Comparison of ENCODE assay signal across 1 cellular context in the genomic region with DNA sequence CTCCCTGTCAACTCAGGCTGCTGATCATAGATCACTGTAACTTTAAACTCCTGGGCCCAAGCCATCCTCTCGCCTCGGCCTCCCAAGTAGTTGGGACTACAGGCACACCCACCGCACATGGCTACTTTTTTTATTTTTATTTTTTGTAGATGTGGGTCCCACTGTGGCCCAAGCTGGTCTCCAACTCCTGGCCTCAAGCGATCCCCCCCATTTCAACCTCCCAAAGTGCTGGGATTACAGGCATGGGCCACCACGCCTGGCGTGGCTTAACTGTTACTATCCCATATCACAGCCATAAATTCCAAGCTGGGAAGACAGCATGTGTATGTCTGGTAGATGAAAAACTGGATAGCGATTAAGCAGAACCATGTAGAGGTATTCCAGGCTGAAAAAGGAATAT.
TF ChIP-seq lines count a peak whose summit lies in the region.

No MANE protein-coding gene starts in this region.

TF ChIP-seq in SK-N-SH treated with all-trans-retinoic acid at 6 μM for 48 hours, 23 proteins besides CTCF, POLR2A, EP300 and RAD21:
- TF ChIP-seq, protein P1, sequence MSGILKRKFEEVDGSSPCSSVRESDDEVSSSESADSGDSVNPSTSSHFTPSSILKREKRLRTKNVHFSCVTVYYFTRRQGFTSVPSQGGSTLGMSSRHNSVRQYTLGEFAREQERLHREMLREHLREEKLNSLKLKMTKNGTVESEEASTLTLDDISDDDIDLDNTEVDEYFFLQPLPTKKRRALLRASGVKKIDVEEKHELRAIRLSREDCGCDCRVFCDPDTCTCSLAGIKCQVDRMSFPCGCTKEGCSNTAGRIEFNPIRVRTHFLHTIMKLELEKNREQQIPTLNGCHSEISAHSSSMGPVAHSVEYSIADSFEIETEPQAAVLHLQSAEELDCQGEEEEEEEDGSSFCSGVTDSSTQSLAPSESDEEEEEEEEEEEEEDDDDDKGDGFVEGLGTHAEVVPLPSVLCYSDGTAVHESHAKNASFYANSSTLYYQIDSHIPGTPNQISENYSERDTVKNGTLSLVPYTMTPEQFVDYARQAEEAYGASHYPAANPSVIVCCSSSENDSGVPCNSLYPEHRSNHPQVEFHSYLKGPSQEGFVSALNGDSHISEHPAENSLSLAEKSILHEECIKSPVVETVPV (CRISPR knock-in tag; IDR thresholded peaks at IDR 0.05): no peak
- TF ChIP-seq, protein P2, sequence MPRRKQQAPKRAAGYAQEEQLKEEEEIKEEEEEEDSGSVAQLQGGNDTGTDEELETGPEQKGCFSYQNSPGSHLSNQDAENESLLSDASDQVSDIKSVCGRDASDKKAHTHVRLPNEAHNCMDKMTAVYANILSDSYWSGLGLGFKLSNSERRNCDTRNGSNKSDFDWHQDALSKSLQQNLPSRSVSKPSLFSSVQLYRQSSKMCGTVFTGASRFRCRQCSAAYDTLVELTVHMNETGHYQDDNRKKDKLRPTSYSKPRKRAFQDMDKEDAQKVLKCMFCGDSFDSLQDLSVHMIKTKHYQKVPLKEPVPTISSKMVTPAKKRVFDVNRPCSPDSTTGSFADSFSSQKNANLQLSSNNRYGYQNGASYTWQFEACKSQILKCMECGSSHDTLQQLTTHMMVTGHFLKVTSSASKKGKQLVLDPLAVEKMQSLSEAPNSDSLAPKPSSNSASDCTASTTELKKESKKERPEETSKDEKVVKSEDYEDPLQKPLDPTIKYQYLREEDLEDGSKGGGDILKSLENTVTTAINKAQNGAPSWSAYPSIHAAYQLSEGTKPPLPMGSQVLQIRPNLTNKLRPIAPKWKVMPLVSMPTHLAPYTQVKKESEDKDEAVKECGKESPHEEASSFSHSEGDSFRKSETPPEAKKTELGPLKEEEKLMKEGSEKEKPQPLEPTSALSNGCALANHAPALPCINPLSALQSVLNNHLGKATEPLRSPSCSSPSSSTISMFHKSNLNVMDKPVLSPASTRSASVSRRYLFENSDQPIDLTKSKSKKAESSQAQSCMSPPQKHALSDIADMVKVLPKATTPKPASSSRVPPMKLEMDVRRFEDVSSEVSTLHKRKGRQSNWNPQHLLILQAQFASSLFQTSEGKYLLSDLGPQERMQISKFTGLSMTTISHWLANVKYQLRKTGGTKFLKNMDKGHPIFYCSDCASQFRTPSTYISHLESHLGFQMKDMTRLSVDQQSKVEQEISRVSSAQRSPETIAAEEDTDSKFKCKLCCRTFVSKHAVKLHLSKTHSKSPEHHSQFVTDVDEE (CRISPR knock-in tag; IDR thresholded peaks at IDR 0.05): no peak
- TF ChIP-seq ZC3H10 (CRISPR knock-in tag; IDR thresholded peaks at IDR 0.05): no peak
- TF ChIP-seq ZFP3 (CRISPR knock-in tag; IDR thresholded peaks at IDR 0.05): no peak
- TF ChIP-seq SNAI2 (CRISPR knock-in tag; IDR thresholded peaks at IDR 0.05): no peak
- TF ChIP-seq PPARA (CRISPR knock-in tag; IDR thresholded peaks at IDR 0.05; ENCODE audit: borderline replicate concordance): no peak
- no peak for TF ChIP-seq ISL1 (CRISPR knock-in tag; IDR thresholded peaks at IDR 0.05)
- TF ChIP-seq CSDC2 (CRISPR knock-in tag; IDR thresholded peaks at IDR 0.05): no peak
- TF ChIP-seq, protein P3, sequence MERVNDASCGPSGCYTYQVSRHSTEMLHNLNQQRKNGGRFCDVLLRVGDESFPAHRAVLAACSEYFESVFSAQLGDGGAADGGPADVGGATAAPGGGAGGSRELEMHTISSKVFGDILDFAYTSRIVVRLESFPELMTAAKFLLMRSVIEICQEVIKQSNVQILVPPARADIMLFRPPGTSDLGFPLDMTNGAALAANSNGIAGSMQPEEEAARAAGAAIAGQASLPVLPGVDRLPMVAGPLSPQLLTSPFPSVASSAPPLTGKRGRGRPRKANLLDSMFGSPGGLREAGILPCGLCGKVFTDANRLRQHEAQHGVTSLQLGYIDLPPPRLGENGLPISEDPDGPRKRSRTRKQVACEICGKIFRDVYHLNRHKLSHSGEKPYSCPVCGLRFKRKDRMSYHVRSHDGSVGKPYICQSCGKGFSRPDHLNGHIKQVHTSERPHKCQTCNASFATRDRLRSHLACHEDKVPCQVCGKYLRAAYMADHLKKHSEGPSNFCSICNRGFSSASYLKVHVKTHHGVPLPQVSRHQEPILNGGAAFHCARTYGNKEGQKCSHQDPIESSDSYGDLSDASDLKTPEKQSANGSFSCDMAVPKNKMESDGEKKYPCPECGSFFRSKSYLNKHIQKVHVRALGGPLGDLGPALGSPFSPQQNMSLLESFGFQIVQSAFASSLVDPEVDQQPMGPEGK (CRISPR knock-in tag; IDR thresholded peaks at IDR 0.05; ENCODE audit: borderline replicate concordance): no peak
- TF ChIP-seq ESRRG (CRISPR knock-in tag; IDR thresholded peaks at IDR 0.05): no peak
- no peak for TF ChIP-seq TOX (CRISPR knock-in tag; IDR thresholded peaks at IDR 0.05; ENCODE audit: borderline replicate concordance)
- TF ChIP-seq RARB (CRISPR knock-in tag; IDR thresholded peaks at IDR 0.05): no peak
- no peak for TF ChIP-seq ZNF565 (CRISPR knock-in tag; conservative IDR thresholded peaks at IDR 0.05; ENCODE audit: low read depth)
- TF ChIP-seq, protein P4, sequence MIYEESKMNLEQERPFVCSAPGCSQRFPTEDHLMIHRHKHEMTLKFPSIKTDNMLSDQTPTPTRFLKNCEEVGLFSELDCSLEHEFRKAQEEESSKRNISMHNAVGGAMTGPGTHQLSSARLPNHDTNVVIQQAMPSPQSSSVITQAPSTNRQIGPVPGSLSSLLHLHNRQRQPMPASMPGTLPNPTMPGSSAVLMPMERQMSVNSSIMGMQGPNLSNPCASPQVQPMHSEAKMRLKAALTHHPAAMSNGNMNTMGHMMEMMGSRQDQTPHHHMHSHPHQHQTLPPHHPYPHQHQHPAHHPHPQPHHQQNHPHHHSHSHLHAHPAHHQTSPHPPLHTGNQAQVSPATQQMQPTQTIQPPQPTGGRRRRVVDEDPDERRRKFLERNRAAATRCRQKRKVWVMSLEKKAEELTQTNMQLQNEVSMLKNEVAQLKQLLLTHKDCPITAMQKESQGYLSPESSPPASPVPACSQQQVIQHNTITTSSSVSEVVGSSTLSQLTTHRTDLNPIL (CRISPR knock-in tag; IDR thresholded peaks at IDR 0.05; ENCODE audit: low read depth): no peak
- TF ChIP-seq, protein P5, sequence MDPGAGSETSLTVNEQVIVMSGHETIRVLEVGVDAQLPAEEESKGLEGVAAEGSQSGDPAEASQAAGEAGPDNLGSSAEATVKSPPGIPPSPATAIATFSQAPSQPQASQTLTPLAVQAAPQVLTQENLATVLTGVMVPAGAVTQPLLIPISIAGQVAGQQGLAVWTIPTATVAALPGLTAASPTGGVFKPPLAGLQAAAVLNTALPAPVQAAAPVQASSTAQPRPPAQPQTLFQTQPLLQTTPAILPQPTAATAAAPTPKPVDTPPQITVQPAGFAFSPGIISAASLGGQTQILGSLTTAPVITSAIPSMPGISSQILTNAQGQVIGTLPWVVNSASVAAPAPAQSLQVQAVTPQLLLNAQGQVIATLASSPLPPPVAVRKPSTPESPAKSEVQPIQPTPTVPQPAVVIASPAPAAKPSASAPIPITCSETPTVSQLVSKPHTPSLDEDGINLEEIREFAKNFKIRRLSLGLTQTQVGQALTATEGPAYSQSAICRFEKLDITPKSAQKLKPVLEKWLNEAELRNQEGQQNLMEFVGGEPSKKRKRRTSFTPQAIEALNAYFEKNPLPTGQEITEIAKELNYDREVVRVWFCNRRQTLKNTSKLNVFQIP (CRISPR knock-in tag; IDR thresholded peaks at IDR 0.05; ENCODE audit: borderline replicate concordance, low read depth): no peak
- no peak for TF ChIP-seq TCF4 (CRISPR knock-in tag; IDR thresholded peaks at IDR 0.05; ENCODE audit: borderline replicate concordance)
- no peak for TF ChIP-seq ZNF70 (CRISPR knock-in tag; IDR thresholded peaks at IDR 0.05)
- TF ChIP-seq OSR1 (CRISPR knock-in tag; IDR thresholded peaks at IDR 0.05): no peak
- no peak for TF ChIP-seq BACH2 (CRISPR knock-in tag; IDR thresholded peaks at IDR 0.05; ENCODE audit: borderline replicate concordance)
